21 cellular contexts compared by ENCODE assay signal in the genomic region with DNA sequence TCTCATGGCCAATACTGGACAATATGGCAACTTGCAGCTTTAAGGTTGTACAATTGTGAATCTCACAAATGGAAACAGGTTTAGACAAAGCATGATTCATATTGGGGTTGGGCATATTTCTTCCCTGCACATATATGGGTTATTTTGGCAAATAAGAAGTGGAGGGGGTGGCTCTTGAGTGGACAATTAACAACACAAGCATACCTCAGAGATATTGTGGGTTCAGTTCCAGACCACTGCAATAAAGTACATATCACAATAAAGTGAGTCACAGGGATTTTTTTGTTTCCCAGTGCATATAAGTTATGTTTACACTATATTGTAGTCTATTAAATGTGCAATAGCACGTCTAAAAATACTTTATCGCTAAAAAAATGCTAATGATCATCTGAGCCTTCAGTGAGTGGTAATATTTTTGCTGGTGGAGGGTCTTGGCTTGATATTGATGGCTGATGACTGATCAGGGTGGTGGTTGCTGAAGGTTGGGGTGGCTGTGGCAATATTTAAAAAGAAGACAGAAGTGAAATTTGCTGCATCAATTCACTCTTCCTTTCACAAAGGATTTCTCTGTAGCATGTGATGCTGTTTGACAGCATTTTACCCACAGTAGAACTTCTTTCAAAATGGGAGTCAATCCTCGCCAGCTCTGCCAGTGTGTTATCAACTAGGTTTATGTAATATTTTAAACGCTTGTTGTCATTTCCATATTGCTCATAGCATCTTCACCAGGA. TPM values are rescaled to one million over a fixed set of nuclear protein-coding genes. Genes with fewer than 3 reads are reported as not detected.
DNase-seq lines count a peak whose midpoint lies in the region; ATAC-seq, FAIRE-seq and TF ChIP-seq lines count a peak whose summit lies in the region.
"Had no signal": no experiment of that assay in that cellular context is flagged by ENCODE, and none has a peak within 500 bp of the region (broad histone marks: within the 10 kb centered on the region; RNA-seq: fewer than 3 reads in every experiment).

No MANE protein-coding gene starts in this region.

- no peak for TF ChIP-seq CTCF in GM12878 (IDR thresholded peaks at IDR 0.05 in 2 of 3, conservative IDR thresholded peaks at IDR 0.05 in 1 of 3; ENCODE audit: control insufficient read depth in 2 of 3, extremely low read depth in 1 of 3, insufficient read depth in 1 of 3, low read depth in 3 of 3, low read length in 3 of 3)
- no peak for TF ChIP-seq CTCF in nephron progenitor cell (IDR thresholded peaks at IDR 0.05)

- H3K4me3 ChIP-seq in GM12878 = no peak overlapping the region
- H3K4me3 ChIP-seq: GM23248, SK-N-MC had no signal

- intact Hi-C loops in GM12878 (cut with micrococcal nuclease; ENCODE audit: unreplicated experiment) = no loop called here

- no peaks in the 10 kb centered on the region for H3K9me3 Mint-ChIP-seq in stimulated activated naive B cell treated with anti-CD40 and anti-IgM and Interleukin-4, amounts not matched to agents 10 μg/mL and 1 μg/mL and 100 μg/mL, for 72 hours
- peaks cover 42% of the 10 kb centered on the region for H3K9me3 Mint-ChIP-seq in nephron progenitor cell
- H3K9me3 Mint-ChIP-seq: CD4-positive, alpha-beta memory T cell; IgD-negative memory B cell had no signal

- peak overlapping the region; percentile 3 for H3K27ac Mint-ChIP-seq in stimulated activated naive B cell treated with anti-CD40 and anti-IgM and Interleukin-4, amounts not matched to agents 10 μg/mL and 1 μg/mL and 100 μg/mL, for 72 hours
- no peak overlapping the region for H3K27ac Mint-ChIP-seq in nephron progenitor cell
- H3K27ac Mint-ChIP-seq: IgD-negative memory B cell had no signal

- H2AFZ ChIP-seq in GM12878 (ENCODE audit: control insufficient read depth, low read depth, low read length) = peak overlapping the region; percentile 12; the same call in 1 of the 2 replicates
- H2AFZ ChIP-seq: GM23248 had no signal

- peaks cover 0 to 3% of the 10 kb centered on the region in 2 donors for H3K36me3 Mint-ChIP-seq in stimulated activated naive B cell treated with anti-CD40 and anti-IgM and Interleukin-4, amounts not matched to agents 10 μg/mL and 1 μg/mL and 100 μg/mL, for 72 hours
- H3K36me3 Mint-ChIP-seq in nephron progenitor cell (ENCODE audit: low read depth) = no peaks in the 10 kb centered on the region
- H3K36me3 Mint-ChIP-seq: CD4-positive, alpha-beta memory T cell had no signal

- no peaks in the 10 kb centered on the region for H3K27me3 ChIP-seq in GM12878 (replicated peaks in 1 of 2; ENCODE audit: control insufficient read depth in 2 of 2, insufficient read depth in 2 of 2, low read length in 1 of 2)
- H3K27me3 ChIP-seq: BE2C had no signal

- H3K4me1 Mint-ChIP-seq in stimulated activated naive B cell treated with anti-CD40 and anti-IgM and Interleukin-4, amounts not matched to agents 10 μg/mL and 1 μg/mL and 100 μg/mL, for 72 hours = peaks cover 7 to 13% of the 10 kb centered on the region in 2 donors
- H3K4me1 Mint-ChIP-seq in nephron progenitor cell = no peaks in the 10 kb centered on the region
- H3K4me1 Mint-ChIP-seq: CD4-positive, alpha-beta memory T cell had no signal

- TF ChIP-seq POLR2A in GM12878 (IDR thresholded peaks at IDR 0.05; ENCODE audit: low read depth, low read length) = no peak

- in situ Hi-C loops in GM12878 (cut with MboI) = no loop called here

- H3K36me3 ChIP-seq in GM12878 (ENCODE audit: control insufficient read depth in 2 of 2, insufficient read depth in 2 of 2, low read length in 1 of 2) = no peaks in the 10 kb centered on the region
- H3K36me3 ChIP-seq: BE2C had no signal

- peak; percentile 49 for ATAC-seq in GM18868 (IDR thresholded peaks at IDR 0.05; ENCODE audit: unreplicated experiment)
- peak; percentile 40 for ATAC-seq in GM12878
- ATAC-seq in stimulated activated naive B cell treated with anti-CD40 and anti-IgM and Interleukin-4, amounts not matched to agents 10 μg/mL and 1 μg/mL and 100 μg/mL, for 72 hours (replicated peaks) = peak; percentile 69 to 75
- ATAC-seq in HG03469 (IDR thresholded peaks at IDR 0.05; ENCODE audit: unreplicated experiment) = no peak

- WGBS in GM12878 (ENCODE audit: insufficient coverage, insufficient replicate concordance, low lambda C conversion rate, missing lambda C conversion rate) = 42% methylated on average over 4 of the region's 4 CpGs

- SMC1A ChIA-PET in GM12878 (lab: Charles Lee; ENCODE audit: uncharacterized antibody, unreplicated experiment) = no interaction called here

- FAIRE-seq in GM12878 (lab: Jason Lieb, UNC) = no peak

- H3K79me2 ChIP-seq in GM12878 (ENCODE audit: control insufficient read depth, insufficient read depth, low read length) = no peaks in the 10 kb centered on the region

- no peaks in the 10 kb centered on the region for H3K4me1 ChIP-seq in GM12878 (ENCODE audit: control insufficient read depth, insufficient read depth, low read length)
- H3K4me1 ChIP-seq: BE2C had no signal

- DNase-seq in CD1c-positive myeloid dendritic cell (ENCODE audit: extremely low spot score) = peak; percentile 19
- DNase-seq in GM12878 (ENCODE audit: low read depth, low spot score) = no peak
- DNase-seq in stimulated activated naive B cell treated with anti-CD40 and anti-IgM and Interleukin-4, amounts not matched to agents 10 μg/mL and 1 μg/mL and 100 μg/mL, for 72 hours = no peak
- no peak for DNase-seq in nephron progenitor cell
- DNase-seq in kidney glomerular epithelial cell (lab: John Stamatoyannopoulos, UW) = no peak
- DNase-seq: BE2C; CD4-positive, alpha-beta memory T cell; GM23248; HCEC 1CT; Karpas-422; MM.1S; NCI-H1092 treated with DMSO at 0.1 percent for 48 hours; NCI-H1694; NCI-H2081 treated with DMSO at 0.1 percent for 48 hours; NCI-H446 treated with DMSO at 0.1 percent for 48 hours; NK-92 treated with Interleukin-12 subunit alpha and Interleukin-12 subunit beta, amount 100 ng/mL, for 24 hours; Right ventricle myocardium superior had no signal

- RAD21 ChIA-PET in GM12878 (lab: Charles Lee; ENCODE audit: unreplicated experiment) = no interaction called here

- TF ChIP-seq RAD21 in GM12878 (IDR thresholded peaks at IDR 0.05; ENCODE audit: insufficient read depth, low read depth, low read length) = no peak

- no TSS peak for BruUV-seq in GM12878 (replicated peaks; lab: Mats Ljungman, UMichigan)

- CTCF ChIA-PET in GM12878 (lab: Yijun Ruan, JAX) = no interaction called here

- H3K27ac ChIP-seq in GM12878 (ENCODE audit: control insufficient read depth, insufficient read depth) = no peak overlapping the region
- H3K27ac ChIP-seq: GM23248, SK-N-MC had no signal

- no peaks in the 10 kb centered on the region; the same call in 2 of the 3 replicates for H3K9me3 ChIP-seq in GM12878 (replicated peaks; ENCODE audit: control insufficient read depth, insufficient read depth, low read length)
- H3K9me3 ChIP-seq: BE2C had no signal

- no peak overlapping the region for H3K4me3 Mint-ChIP-seq in stimulated activated naive B cell treated with anti-CD40 and anti-IgM and Interleukin-4, amounts not matched to agents 10 μg/mL and 1 μg/mL and 100 μg/mL, for 72 hours
- no peak overlapping the region for H3K4me3 Mint-ChIP-seq in nephron progenitor cell
- H3K4me3 Mint-ChIP-seq: CD4-positive, alpha-beta memory T cell; IgD-negative memory B cell had no signal

- no peaks in the 10 kb centered on the region for H3K27me3 Mint-ChIP-seq in stimulated activated naive B cell treated with anti-CD40 and anti-IgM and Interleukin-4, amounts not matched to agents 10 μg/mL and 1 μg/mL and 100 μg/mL, for 72 hours
- peaks cover 3% of the 10 kb centered on the region for H3K27me3 Mint-ChIP-seq in nephron progenitor cell (ENCODE audit: low read depth, poor library complexity)
- H3K27me3 Mint-ChIP-seq: CD4-positive, alpha-beta memory T cell; IgD-negative memory B cell had no signal

- POLR2A ChIA-PET in GM12878 (lab: Charles Lee) = no interaction called here

- no peak overlapping the region for H3K4me2 ChIP-seq in GM12878 (ENCODE audit: control insufficient read depth, insufficient read depth)

- no peaks in the 10 kb centered on the region for H4K20me1 ChIP-seq in GM12878 (ENCODE audit: control insufficient read depth, insufficient read depth)

- TF ChIP-seq EP300 in GM12878 (IDR thresholded peaks at IDR 0.05; ENCODE audit: borderline replicate concordance in 1 of 2, control insufficient read depth in 1 of 2, low read depth in 2 of 2, low read length in 2 of 2) = no peak

- H3K9ac ChIP-seq in GM12878 (ENCODE audit: control insufficient read depth, insufficient read depth, low read length) = no peak overlapping the region
- H3K9ac ChIP-seq: GM23248 had no signal

TF ChIP-seq in GM12878, 131 proteins besides CTCF, POLR2A, EP300 and RAD21:
- TF ChIP-seq SUZ12 (IDR thresholded peaks at IDR 0.05; ENCODE audit: unreplicated experiment) = no peak
- TF ChIP-seq MEF2A (IDR thresholded peaks at IDR 0.05; ENCODE audit: insufficient read depth, low read depth, low read length) = no peak
TF ChIP-seq in GM12878: peak in this region for 0.

RNA-seq across cellular contexts. Expression of a gene that starts 50.5 kb away (rescaled TPM):
- total RNA-seq in GM12878 (2013; cell fraction: nucleolus; rRNA removed) = 1,605 and 1,665 TPM in 2 replicates
- total RNA-seq in GM12878 (2014; rRNA removed) (111 and 121 TPM in 2 replicates), GM12878 (2014; rRNA removed; fragmentation: Illumina TruSeq; extraction: Trizol) (103 and 109 TPM in 2 replicates), GM12878 (2021) (150 and 163 TPM in 2 replicates)
- polyA plus RNA-seq in GM12878 (2011; ENCODE audit: low read depth) = 105 TPM
- polyA plus RNA-seq in GM12878 (2011; rRNA removed) (638 and 671 TPM in 2 replicates), GM12878 (2014; fragmentation: Illumina TruSeq; extraction: Trizol) (142 and 188 TPM in 2 replicates), GM12878 (2014; fragmentation: Nextera tagmentation; extraction: Ambion mirVana) (10 to 100 TPM; 38.2 to 43.8 TPM), GM12878 (2014; rRNA removed) (176 and 192 TPM in 2 replicates), GM12878 (2016; fragmentation: Nextera tagmentation; extraction: Ambion mirVana) (10 to 100 TPM; 45.0 to 50.2 TPM)
- 393 and 417 TPM in 2 replicates for polyA plus RNA-seq in GM12878 (2011; cell fraction: cytosol; rRNA removed)
- polyA plus RNA-seq in GM12878 (2011; cell fraction: nucleus; rRNA removed) = 2,850 and 3,821 TPM in 2 replicates
- 117 and 123 TPM in 2 replicates for polyA plus RNA-seq in GM12878 (2012)
- polyA minus RNA-seq in GM12878 (2011; rRNA and poly(A)+ RNA removed) = 422 and 572 TPM in 2 replicates
- 94.5 and 106 TPM in 2 replicates for polyA minus RNA-seq in GM12878 (2011; cell fraction: cytosol; rRNA and poly(A)+ RNA removed)
- polyA minus RNA-seq in GM12878 (2011; cell fraction: nucleus; rRNA and poly(A)+ RNA removed) = 476 and 579 TPM in 2 replicates
